ENCODE assay signal across 18 cellular contexts in genomic region chr1:63728611-63729226, GRCh38. TPM values are rescaled to one million over a fixed set of nuclear protein-coding genes. Genes with fewer than 3 reads are reported as not detected.
"Had no signal": no experiment of that assay in that cellular context is flagged by ENCODE, and none has a peak within 500 bp of the region (broad histone marks: within the 10 kb centered on the region; RNA-seq: fewer than 3 reads in every experiment).

No MANE protein-coding gene starts in this region.

- H3K4me3 ChIP-seq: gastroesophageal sphincter, pancreas had no signal

- H3K27ac ChIP-seq: gastroesophageal sphincter, pancreas had no signal

- H3K4me1 ChIP-seq: pancreas had no signal

- H3K36me3 Mint-ChIP-seq: activated CD8-positive, alpha-beta memory T cell treated with anti-CD3 and anti-CD28 coated beads, Interleukin-2, amount 10 ng/mL, durations not matched to agents 7 days and 5 days; activated naive CD4-positive, alpha-beta T cell treated with anti-CD3 and anti-CD28 coated beads, Interleukin-2, amount 50 U/mL, for 72 hours; brain had no signal

- DNase-seq: activated CD4-positive, alpha-beta T cell treated with anti-CD3 and anti-CD28 coated beads for 1 hour; activated CD4-positive, alpha-beta T cell treated with anti-CD3 and anti-CD28 coated beads, Interleukin-2, amount 50 U/mL, for 48 hours; activated CD8-positive, alpha-beta memory T cell treated with anti-CD3 and anti-CD28 coated beads, Interleukin-2, amount 10 ng/mL, durations not matched to agents 7 days and 5 days; activated effector memory CD4-positive, alpha-beta T cell treated with Interleukin-2 at 50 U/mL for 16 hours; activated T-cell treated with anti-CD3 and anti-CD28 coated beads, Interleukin-2, amount 50 U/mL, for 24 hours; amygdala; effector memory CD8-positive, alpha-beta T cell; pancreas; retina; stimulated activated CD4-positive, alpha-beta T cell treated with anti-CD3 and anti-CD28 coated beads, Interleukin-15, amount 100 ng/mL, for 24 hours; stimulated activated CD4-positive, alpha-beta T cell treated with anti-CD3 and anti-CD28 coated beads, Interleukin-4, amount 100 ng/mL, for 24 hours had no signal

- H3K36me3 ChIP-seq: gastroesophageal sphincter, pancreas had no signal

- H3K27me3 ChIP-seq: gastroesophageal sphincter, pancreas had no signal

- H3K27me3 Mint-ChIP-seq: activated CD8-positive, alpha-beta memory T cell treated with anti-CD3 and anti-CD28 coated beads, Interleukin-2, amount 10 ng/mL, durations not matched to agents 7 days and 5 days; activated T-cell treated with anti-CD3 and anti-CD28 coated beads, Interleukin-2, amount 50 U/mL, for 24 hours; central memory CD8-positive, alpha-beta T cell; dendritic cell treated with granulocyte-macrophage colony-stimulating factor and Interleukin-4, amounts not matched to agents 40 ng/mL and 50 ng/mL, for 4 days had no signal

- H3K9me3 Mint-ChIP-seq: activated naive CD4-positive, alpha-beta T cell treated with anti-CD3 and anti-CD28 coated beads, Interleukin-2, amount 50 U/mL, for 72 hours; activated T-cell treated with anti-CD3 and anti-CD28 coated beads, Interleukin-2, amount 50 U/mL, for 24 hours; central memory CD8-positive, alpha-beta T cell; dendritic cell treated with granulocyte-macrophage colony-stimulating factor and Interleukin-4, amounts not matched to agents 40 ng/mL and 50 ng/mL, for 4 days; effector memory CD8-positive, alpha-beta T cell; stimulated activated naive CD8-positive, alpha-beta T cell treated with anti-CD3 and anti-CD28 coated beads, Interleukin-15, Interleukin-2, amounts not matched to agents 100 ng/mL and 50 ng/mL, for 24 hours had no signal

- H3K4me1 Mint-ChIP-seq: activated CD8-positive, alpha-beta memory T cell treated with anti-CD3 and anti-CD28 coated beads, Interleukin-2, amount 10 ng/mL, durations not matched to agents 7 days and 5 days; central memory CD8-positive, alpha-beta T cell had no signal

- H3K4me3 Mint-ChIP-seq: activated CD8-positive, alpha-beta memory T cell treated with anti-CD3 and anti-CD28 coated beads, Interleukin-2, amount 10 ng/mL, durations not matched to agents 7 days and 5 days; activated T-cell treated with anti-CD3 and anti-CD28 coated beads, Interleukin-2, amount 50 U/mL, for 24 hours; brain; central memory CD8-positive, alpha-beta T cell; dendritic cell treated with granulocyte-macrophage colony-stimulating factor and Interleukin-4, amounts not matched to agents 40 ng/mL and 50 ng/mL, for 4 days; effector memory CD8-positive, alpha-beta T cell; neural crest cell; stimulated activated naive CD8-positive, alpha-beta T cell treated with anti-CD3 and anti-CD28 coated beads, Interleukin-15, Interleukin-2, amounts not matched to agents 100 ng/mL and 50 ng/mL, for 24 hours had no signal

- FAIRE-seq: pancreas had no signal

- H3K9me3 ChIP-seq: gastroesophageal sphincter, pancreas had no signal

- H3K27ac Mint-ChIP-seq: activated CD8-positive, alpha-beta memory T cell treated with anti-CD3 and anti-CD28 coated beads, Interleukin-2, amount 10 ng/mL, durations not matched to agents 7 days and 5 days; activated naive CD4-positive, alpha-beta T cell treated with anti-CD3 and anti-CD28 coated beads, Interleukin-2, amount 50 U/mL, for 72 hours; activated T-cell treated with anti-CD3 and anti-CD28 coated beads, Interleukin-2, amount 50 U/mL, for 24 hours; dendritic cell treated with granulocyte-macrophage colony-stimulating factor and Interleukin-4, amounts not matched to agents 40 ng/mL and 50 ng/mL, for 4 days; effector memory CD8-positive, alpha-beta T cell; stimulated activated naive CD8-positive, alpha-beta T cell treated with anti-CD3 and anti-CD28 coated beads, Interleukin-15, Interleukin-2, amounts not matched to agents 100 ng/mL and 50 ng/mL, for 24 hours had no signal

- ATAC-seq: activated CD8-positive, alpha-beta memory T cell treated with anti-CD3 and anti-CD28 coated beads, Interleukin-2, amount 10 ng/mL, durations not matched to agents 7 days and 5 days; activated naive CD4-positive, alpha-beta T cell treated with anti-CD3 and anti-CD28 coated beads, Interleukin-2, amount 50 U/mL, for 72 hours; effector memory CD8-positive, alpha-beta T cell; gastroesophageal sphincter; pancreas had no signal

RNA-seq across cellular contexts. Expression of gene ROR1, which starts 45.1 kb away (rescaled TPM):
- total RNA-seq: activated CD8-positive, alpha-beta memory T cell treated with anti-CD3 and anti-CD28 coated beads, Interleukin-2, amount 10 ng/mL, durations not matched to agents 7 days and 5 days had no signal
